Comparison of ENCODE assay signal across 15 cellular contexts in genomic region chr1:52240592-52240991, GRCh38.
"Had no signal": no experiment of that assay in that cellular context is flagged by ENCODE, and none has a peak within 500 bp of the region (broad histone marks: within the 10 kb centered on the region; RNA-seq: fewer than 3 reads in every experiment).

No MANE protein-coding gene starts in this region.

- ATAC-seq: activated naive CD8-positive, alpha-beta T cell treated with anti-CD3 and anti-CD28 coated beads, Interleukin-2, amount 50 U/mL, for 24 hours; gastroesophageal sphincter; natural killer cell treated with Interleukin-12 subunit alpha and Interleukin-12 subunit beta and Interleukin-15 and Interleukin-18, amount 100 ng/mL, for 72 hours; psoas muscle; right lobe of liver; stimulated activated memory B cell treated with anti-CD40 and anti-IgM and Interleukin-4, amounts not matched to agents 10 μg/mL and 1 μg/mL and 100 μg/mL, for 72 hours had no signal

- H3K27ac ChIP-seq: ascending aorta, gastroesophageal sphincter, left ventricle myocardium inferior, psoas muscle, right lobe of liver, tibial nerve, WERI-Rb-1 had no signal

- H3K27me3 ChIP-seq: ascending aorta, gastroesophageal sphincter, right lobe of liver, tibial nerve had no signal

- H3K36me3 ChIP-seq: right lobe of liver, tibial nerve had no signal

- H3K4me3 ChIP-seq: ascending aorta, gastroesophageal sphincter, left ventricle myocardium inferior, psoas muscle, right lobe of liver, tibial nerve had no signal

- DNase-seq: activated CD4-positive, alpha-beta T cell treated with anti-CD3 and anti-CD28 coated beads for 4 hours; activated naive CD4-positive, alpha-beta T cell treated with Interleukin-2 at 50 U/mL for 16 hours; activated naive CD8-positive, alpha-beta T cell treated with anti-CD3 and anti-CD28 coated beads, Interleukin-2, amount 50 U/mL, for 24 hours; kidney; left ventricle myocardium inferior; occipital lobe; psoas muscle; right lobe of liver; WERI-Rb-1 had no signal

- H3K36me3 Mint-ChIP-seq: natural killer cell treated with Interleukin-12 subunit alpha and Interleukin-12 subunit beta and Interleukin-15 and Interleukin-18, amount 100 ng/mL, for 72 hours; stimulated activated memory B cell treated with anti-CD40 and anti-IgM and Interleukin-4, amounts not matched to agents 10 μg/mL and 1 μg/mL and 100 μg/mL, for 72 hours had no signal

- H3K4me1 ChIP-seq: ascending aorta, left ventricle myocardium inferior had no signal

- H3K9me3 ChIP-seq: ascending aorta, gastroesophageal sphincter, left ventricle myocardium inferior, psoas muscle, right lobe of liver, tibial nerve had no signal

- H3K27ac Mint-ChIP-seq: activated naive CD8-positive, alpha-beta T cell treated with anti-CD3 and anti-CD28 coated beads, Interleukin-2, amount 50 U/mL, for 24 hours; memory B cell; natural killer cell treated with Interleukin-12 subunit alpha and Interleukin-12 subunit beta and Interleukin-15 and Interleukin-18, amount 100 ng/mL, for 72 hours; stimulated activated memory B cell treated with anti-CD40 and anti-IgM and Interleukin-4, amounts not matched to agents 10 μg/mL and 1 μg/mL and 100 μg/mL, for 72 hours had no signal

- H3K27me3 Mint-ChIP-seq: activated naive CD8-positive, alpha-beta T cell treated with anti-CD3 and anti-CD28 coated beads, Interleukin-2, amount 50 U/mL, for 24 hours had no signal

- H3K9me3 Mint-ChIP-seq: activated naive CD8-positive, alpha-beta T cell treated with anti-CD3 and anti-CD28 coated beads, Interleukin-2, amount 50 U/mL, for 24 hours; natural killer cell treated with Interleukin-12 subunit alpha and Interleukin-12 subunit beta and Interleukin-15 and Interleukin-18, amount 100 ng/mL, for 72 hours; stimulated activated memory B cell treated with anti-CD40 and anti-IgM and Interleukin-4, amounts not matched to agents 10 μg/mL and 1 μg/mL and 100 μg/mL, for 72 hours had no signal

- H3K4me3 Mint-ChIP-seq: activated naive CD8-positive, alpha-beta T cell treated with anti-CD3 and anti-CD28 coated beads, Interleukin-2, amount 50 U/mL, for 24 hours; memory B cell; natural killer cell treated with Interleukin-12 subunit alpha and Interleukin-12 subunit beta and Interleukin-15 and Interleukin-18, amount 100 ng/mL, for 72 hours; stimulated activated memory B cell treated with anti-CD40 and anti-IgM and Interleukin-4, amounts not matched to agents 10 μg/mL and 1 μg/mL and 100 μg/mL, for 72 hours had no signal
